In genomic region chr9:130062750-130063149, GRCh38 we compare ENCODE assay signal across 1 cellular context.
TF ChIP-seq lines count a peak whose summit lies in the region.

No MANE protein-coding gene starts in this region.

TF ChIP-seq in HepG2, 621 proteins besides CTCF, POLR2A, EP300 and RAD21:
- TF ChIP-seq ZNF574 (CRISPR knock-in tag; IDR thresholded peaks at IDR 0.05) (no peak), ZNF121 (CRISPR knock-in tag; IDR thresholded peaks at IDR 0.05) (peak; percentile 78)
